1 cellular context compared by ENCODE assay signal in the genomic region with DNA sequence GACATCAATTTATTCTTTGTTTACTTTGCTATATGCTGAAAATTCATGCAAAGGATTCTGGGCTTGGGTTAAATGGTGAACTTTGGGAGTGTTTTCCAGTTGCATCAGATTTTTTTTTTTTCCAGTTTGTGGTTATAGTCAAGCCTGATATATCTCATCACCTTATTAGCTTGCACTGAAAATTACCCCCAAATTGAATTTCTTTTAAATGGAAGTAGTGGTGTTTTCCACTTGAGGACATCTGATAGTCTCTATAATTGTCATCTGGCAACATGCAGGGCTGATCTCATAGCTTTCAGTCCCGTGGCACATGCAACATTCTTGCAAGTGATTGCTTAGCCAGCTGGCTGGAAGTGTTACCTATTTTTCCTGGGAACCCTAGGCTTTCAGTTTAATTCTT.
TF ChIP-seq lines count a peak whose summit lies in the region.

No MANE protein-coding gene starts in this region.

TF ChIP-seq in HEK293, 187 proteins besides CTCF, POLR2A, EP300 and RAD21 (continued from another document and continues in another):
- TF ChIP-seq, protein P1, sequence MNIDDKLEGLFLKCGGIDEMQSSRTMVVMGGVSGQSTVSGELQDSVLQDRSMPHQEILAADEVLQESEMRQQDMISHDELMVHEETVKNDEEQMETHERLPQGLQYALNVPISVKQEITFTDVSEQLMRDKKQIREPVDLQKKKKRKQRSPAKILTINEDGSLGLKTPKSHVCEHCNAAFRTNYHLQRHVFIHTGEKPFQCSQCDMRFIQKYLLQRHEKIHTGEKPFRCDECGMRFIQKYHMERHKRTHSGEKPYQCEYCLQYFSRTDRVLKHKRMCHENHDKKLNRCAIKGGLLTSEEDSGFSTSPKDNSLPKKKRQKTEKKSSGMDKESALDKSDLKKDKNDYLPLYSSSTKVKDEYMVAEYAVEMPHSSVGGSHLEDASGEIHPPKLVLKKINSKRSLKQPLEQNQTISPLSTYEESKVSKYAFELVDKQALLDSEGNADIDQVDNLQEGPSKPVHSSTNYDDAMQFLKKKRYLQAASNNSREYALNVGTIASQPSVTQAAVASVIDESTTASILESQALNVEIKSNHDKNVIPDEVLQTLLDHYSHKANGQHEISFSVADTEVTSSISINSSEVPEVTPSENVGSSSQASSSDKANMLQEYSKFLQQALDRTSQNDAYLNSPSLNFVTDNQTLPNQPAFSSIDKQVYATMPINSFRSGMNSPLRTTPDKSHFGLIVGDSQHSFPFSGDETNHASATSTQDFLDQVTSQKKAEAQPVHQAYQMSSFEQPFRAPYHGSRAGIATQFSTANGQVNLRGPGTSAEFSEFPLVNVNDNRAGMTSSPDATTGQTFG (tag by site-specific recombination; IDR thresholded peaks at IDR 0.05; ENCODE audit: borderline replicate concordance), result no peak
- no peak for TF ChIP-seq ZNF24 (tag by site-specific recombination; IDR thresholded peaks at IDR 0.05)
- no peak for TF ChIP-seq ZNF560 (tag by site-specific recombination; IDR thresholded peaks at IDR 0.05; ENCODE audit: borderline replicate concordance)
- TF ChIP-seq, protein P2, sequence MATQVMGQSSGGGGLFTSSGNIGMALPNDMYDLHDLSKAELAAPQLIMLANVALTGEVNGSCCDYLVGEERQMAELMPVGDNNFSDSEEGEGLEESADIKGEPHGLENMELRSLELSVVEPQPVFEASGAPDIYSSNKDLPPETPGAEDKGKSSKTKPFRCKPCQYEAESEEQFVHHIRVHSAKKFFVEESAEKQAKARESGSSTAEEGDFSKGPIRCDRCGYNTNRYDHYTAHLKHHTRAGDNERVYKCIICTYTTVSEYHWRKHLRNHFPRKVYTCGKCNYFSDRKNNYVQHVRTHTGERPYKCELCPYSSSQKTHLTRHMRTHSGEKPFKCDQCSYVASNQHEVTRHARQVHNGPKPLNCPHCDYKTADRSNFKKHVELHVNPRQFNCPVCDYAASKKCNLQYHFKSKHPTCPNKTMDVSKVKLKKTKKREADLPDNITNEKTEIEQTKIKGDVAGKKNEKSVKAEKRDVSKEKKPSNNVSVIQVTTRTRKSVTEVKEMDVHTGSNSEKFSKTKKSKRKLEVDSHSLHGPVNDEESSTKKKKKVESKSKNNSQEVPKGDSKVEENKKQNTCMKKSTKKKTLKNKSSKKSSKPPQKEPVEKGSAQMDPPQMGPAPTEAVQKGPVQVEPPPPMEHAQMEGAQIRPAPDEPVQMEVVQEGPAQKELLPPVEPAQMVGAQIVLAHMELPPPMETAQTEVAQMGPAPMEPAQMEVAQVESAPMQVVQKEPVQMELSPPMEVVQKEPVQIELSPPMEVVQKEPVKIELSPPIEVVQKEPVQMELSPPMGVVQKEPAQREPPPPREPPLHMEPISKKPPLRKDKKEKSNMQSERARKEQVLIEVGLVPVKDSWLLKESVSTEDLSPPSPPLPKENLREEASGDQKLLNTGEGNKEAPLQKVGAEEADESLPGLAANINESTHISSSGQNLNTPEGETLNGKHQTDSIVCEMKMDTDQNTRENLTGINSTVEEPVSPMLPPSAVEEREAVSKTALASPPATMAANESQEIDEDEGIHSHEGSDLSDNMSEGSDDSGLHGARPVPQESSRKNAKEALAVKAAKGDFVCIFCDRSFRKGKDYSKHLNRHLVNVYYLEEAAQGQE (tag by site-specific recombination; IDR thresholded peaks at IDR 0.05), result no peak
- no peak for TF ChIP-seq ZNF184 (tag by site-specific recombination; IDR thresholded peaks at IDR 0.05)
- TF ChIP-seq ZNF843 (tag by site-specific recombination; IDR thresholded peaks at IDR 0.05), result no peak
- TF ChIP-seq, protein P3, sequence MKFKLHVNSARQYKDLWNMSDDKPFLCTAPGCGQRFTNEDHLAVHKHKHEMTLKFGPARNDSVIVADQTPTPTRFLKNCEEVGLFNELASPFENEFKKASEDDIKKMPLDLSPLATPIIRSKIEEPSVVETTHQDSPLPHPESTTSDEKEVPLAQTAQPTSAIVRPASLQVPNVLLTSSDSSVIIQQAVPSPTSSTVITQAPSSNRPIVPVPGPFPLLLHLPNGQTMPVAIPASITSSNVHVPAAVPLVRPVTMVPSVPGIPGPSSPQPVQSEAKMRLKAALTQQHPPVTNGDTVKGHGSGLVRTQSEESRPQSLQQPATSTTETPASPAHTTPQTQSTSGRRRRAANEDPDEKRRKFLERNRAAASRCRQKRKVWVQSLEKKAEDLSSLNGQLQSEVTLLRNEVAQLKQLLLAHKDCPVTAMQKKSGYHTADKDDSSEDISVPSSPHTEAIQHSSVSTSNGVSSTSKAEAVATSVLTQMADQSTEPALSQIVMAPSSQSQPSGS (tag by site-specific recombination; IDR thresholded peaks at IDR 0.05; ENCODE audit: low read depth), result 0 out of 2 replicates have a peak, but pooled peaks have one; percentile 11
- peak; percentile 36; the same call in 1 of the 2 replicates for TF ChIP-seq OSR2 (tag by site-specific recombination; IDR thresholded peaks at IDR 0.05)
- TF ChIP-seq, protein P4, sequence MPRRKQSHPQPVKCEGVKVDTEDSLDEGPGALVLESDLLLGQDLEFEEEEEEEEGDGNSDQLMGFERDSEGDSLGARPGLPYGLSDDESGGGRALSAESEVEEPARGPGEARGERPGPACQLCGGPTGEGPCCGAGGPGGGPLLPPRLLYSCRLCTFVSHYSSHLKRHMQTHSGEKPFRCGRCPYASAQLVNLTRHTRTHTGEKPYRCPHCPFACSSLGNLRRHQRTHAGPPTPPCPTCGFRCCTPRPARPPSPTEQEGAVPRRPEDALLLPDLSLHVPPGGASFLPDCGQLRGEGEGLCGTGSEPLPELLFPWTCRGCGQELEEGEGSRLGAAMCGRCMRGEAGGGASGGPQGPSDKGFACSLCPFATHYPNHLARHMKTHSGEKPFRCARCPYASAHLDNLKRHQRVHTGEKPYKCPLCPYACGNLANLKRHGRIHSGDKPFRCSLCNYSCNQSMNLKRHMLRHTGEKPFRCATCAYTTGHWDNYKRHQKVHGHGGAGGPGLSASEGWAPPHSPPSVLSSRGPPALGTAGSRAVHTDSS (tag by site-specific recombination; IDR thresholded peaks at IDR 0.05), result no peak
- TF ChIP-seq, protein P5, sequence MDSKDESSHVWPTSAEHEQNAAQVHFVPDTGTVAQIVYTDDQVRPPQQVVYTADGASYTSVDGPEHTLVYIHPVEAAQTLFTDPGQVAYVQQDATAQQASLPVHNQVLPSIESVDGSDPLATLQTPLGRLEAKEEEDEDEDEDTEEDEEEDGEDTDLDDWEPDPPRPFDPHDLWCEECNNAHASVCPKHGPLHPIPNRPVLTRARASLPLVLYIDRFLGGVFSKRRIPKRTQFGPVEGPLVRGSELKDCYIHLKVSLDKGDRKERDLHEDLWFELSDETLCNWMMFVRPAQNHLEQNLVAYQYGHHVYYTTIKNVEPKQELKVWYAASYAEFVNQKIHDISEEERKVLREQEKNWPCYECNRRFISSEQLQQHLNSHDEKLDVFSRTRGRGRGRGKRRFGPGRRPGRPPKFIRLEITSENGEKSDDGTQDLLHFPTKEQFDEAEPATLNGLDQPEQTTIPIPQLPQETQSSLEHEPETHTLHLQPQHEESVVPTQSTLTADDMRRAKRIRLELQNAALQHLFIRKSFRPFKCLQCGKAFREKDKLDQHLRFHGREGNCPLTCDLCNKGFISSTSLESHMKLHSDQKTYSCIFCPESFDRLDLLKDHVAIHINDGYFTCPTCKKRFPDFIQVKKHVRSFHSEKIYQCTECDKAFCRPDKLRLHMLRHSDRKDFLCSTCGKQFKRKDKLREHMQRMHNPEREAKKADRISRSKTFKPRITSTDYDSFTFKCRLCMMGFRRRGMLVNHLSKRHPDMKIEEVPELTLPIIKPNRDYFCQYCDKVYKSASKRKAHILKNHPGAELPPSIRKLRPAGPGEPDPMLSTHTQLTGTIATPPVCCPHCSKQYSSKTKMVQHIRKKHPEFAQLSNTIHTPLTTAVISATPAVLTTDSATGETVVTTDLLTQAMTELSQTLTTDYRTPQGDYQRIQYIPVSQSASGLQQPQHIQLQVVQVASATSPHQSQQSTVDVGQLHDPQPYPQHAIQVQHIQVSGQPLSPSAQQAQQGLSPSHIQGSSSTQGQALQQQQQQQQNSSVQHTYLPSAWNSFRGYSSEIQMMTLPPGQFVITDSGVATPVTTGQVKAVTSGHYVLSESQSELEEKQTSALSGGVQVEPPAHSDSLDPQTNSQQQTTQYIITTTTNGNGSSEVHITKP (tag by site-specific recombination; IDR thresholded peaks at IDR 0.05), result peak; percentile 49; the same call in 1 of the 2 replicates
- TF ChIP-seq ZBTB21 (tag by site-specific recombination; IDR thresholded peaks at IDR 0.05), result peak; percentile 47; the same call in 1 of the 2 replicates
- TF ChIP-seq, protein P6, sequence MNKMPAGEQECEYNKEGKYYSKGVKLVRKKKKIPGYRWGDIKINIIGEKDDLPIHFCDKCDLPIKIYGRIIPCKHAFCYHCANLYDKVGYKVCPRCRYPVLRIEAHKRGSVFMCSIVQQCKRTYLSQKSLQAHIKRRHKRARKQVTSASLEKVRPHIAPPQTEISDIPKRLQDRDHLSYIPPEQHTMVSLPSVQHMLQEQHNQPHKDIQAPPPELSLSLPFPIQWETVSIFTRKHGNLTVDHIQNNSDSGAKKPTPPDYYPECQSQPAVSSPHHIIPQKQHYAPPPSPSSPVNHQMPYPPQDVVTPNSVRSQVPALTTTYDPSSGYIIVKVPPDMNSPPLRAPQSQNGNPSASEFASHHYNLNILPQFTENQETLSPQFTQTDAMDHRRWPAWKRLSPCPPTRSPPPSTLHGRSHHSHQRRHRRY (tag by site-specific recombination; IDR thresholded peaks at IDR 0.05), result no peak
- TF ChIP-seq HOXD13 (CRISPR knock-in tag; IDR thresholded peaks at IDR 0.05; ENCODE audit: borderline replicate concordance), result no peak
- TF ChIP-seq, protein P7, sequence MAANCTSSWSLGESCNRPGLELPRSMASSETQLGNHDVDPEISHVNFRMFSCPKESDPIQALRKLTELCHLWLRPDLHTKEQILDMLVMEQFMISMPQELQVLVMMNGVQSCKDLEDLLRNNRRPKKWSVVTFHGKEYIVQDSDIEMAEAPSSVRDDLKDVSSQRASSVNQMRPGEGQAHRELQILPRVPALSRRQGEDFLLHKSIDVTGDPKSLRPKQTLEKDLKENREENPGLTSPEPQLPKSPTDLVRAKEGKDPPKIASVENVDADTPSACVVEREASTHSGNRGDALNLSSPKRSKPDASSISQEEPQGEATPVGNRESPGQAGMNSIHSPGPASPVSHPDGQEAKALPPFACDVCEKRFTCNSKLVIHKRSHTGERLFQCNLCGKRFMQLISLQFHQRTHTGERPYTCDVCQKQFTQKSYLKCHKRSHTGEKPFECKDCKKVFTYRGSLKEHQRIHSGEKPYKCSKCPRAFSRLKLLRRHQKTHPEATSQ (tag by site-specific recombination; IDR thresholded peaks at IDR 0.05), result no peak
- no peak for TF ChIP-seq ZNF529 (tag by site-specific recombination; IDR thresholded peaks at IDR 0.05; ENCODE audit: insufficient replicate concordance)
- no peak for TF ChIP-seq ZNF558 (tag by site-specific recombination; IDR thresholded peaks at IDR 0.05)
- TF ChIP-seq ZNF274 (IDR thresholded peaks at IDR 0.05; ENCODE audit: low read length), result no peak
- TF ChIP-seq ZNF274 (tag by site-specific recombination; IDR thresholded peaks at IDR 0.05; ENCODE audit: borderline replicate concordance), result no peak
- no peak for TF ChIP-seq ZNF776 (tag by site-specific recombination; IDR thresholded peaks at IDR 0.05; ENCODE audit: borderline replicate concordance)
- no peak for TF ChIP-seq ZNF501 (tag by site-specific recombination; IDR thresholded peaks at IDR 0.05)
- TF ChIP-seq, protein P8, sequence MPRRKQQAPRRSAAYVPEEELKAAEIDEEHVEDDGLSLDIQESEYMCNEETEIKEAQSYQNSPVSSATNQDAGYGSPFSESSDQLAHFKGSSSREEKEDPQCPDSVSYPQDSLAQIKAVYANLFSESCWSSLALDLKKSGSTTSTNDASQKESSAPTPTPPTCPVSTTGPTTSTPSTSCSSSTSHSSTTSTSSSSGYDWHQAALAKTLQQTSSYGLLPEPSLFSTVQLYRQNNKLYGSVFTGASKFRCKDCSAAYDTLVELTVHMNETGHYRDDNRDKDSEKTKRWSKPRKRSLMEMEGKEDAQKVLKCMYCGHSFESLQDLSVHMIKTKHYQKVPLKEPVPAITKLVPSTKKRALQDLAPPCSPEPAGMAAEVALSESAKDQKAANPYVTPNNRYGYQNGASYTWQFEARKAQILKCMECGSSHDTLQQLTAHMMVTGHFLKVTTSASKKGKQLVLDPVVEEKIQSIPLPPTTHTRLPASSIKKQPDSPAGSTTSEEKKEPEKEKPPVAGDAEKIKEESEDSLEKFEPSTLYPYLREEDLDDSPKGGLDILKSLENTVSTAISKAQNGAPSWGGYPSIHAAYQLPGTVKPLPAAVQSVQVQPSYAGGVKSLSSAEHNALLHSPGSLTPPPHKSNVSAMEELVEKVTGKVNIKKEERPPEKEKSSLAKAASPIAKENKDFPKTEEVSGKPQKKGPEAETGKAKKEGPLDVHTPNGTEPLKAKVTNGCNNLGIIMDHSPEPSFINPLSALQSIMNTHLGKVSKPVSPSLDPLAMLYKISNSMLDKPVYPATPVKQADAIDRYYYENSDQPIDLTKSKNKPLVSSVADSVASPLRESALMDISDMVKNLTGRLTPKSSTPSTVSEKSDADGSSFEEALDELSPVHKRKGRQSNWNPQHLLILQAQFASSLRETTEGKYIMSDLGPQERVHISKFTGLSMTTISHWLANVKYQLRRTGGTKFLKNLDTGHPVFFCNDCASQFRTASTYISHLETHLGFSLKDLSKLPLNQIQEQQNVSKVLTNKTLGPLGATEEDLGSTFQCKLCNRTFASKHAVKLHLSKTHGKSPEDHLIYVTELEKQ (tag by site-specific recombination; IDR thresholded peaks at IDR 0.05; ENCODE audit: borderline replicate concordance), result no peak
- TF ChIP-seq, protein P9, sequence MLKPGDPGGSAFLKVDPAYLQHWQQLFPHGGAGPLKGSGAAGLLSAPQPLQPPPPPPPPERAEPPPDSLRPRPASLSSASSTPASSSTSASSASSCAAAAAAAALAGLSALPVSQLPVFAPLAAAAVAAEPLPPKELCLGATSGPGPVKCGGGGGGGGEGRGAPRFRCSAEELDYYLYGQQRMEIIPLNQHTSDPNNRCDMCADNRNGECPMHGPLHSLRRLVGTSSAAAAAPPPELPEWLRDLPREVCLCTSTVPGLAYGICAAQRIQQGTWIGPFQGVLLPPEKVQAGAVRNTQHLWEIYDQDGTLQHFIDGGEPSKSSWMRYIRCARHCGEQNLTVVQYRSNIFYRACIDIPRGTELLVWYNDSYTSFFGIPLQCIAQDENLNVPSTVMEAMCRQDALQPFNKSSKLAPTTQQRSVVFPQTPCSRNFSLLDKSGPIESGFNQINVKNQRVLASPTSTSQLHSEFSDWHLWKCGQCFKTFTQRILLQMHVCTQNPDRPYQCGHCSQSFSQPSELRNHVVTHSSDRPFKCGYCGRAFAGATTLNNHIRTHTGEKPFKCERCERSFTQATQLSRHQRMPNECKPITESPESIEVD (tag by site-specific recombination; IDR thresholded peaks at IDR 0.05), result peak; percentile 82
- TF ChIP-seq ZEB2 (tag by site-specific recombination; IDR thresholded peaks at IDR 0.05), result peak; percentile 75
- TF ChIP-seq YY1 (tag by site-specific recombination; IDR thresholded peaks at IDR 0.05), result no peak
- TF ChIP-seq, protein P10, sequence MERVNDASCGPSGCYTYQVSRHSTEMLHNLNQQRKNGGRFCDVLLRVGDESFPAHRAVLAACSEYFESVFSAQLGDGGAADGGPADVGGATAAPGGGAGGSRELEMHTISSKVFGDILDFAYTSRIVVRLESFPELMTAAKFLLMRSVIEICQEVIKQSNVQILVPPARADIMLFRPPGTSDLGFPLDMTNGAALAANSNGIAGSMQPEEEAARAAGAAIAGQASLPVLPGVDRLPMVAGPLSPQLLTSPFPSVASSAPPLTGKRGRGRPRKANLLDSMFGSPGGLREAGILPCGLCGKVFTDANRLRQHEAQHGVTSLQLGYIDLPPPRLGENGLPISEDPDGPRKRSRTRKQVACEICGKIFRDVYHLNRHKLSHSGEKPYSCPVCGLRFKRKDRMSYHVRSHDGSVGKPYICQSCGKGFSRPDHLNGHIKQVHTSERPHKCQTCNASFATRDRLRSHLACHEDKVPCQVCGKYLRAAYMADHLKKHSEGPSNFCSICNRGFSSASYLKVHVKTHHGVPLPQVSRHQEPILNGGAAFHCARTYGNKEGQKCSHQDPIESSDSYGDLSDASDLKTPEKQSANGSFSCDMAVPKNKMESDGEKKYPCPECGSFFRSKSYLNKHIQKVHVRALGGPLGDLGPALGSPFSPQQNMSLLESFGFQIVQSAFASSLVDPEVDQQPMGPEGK (tag by site-specific recombination; IDR thresholded peaks at IDR 0.05), result peak; percentile 57
- no peak for TF ChIP-seq ZNF548 (tag by site-specific recombination; IDR thresholded peaks at IDR 0.05)
- peak; percentile 19; the same call in 1 of the 2 replicates for TF ChIP-seq ZBTB17 (tag by site-specific recombination; IDR thresholded peaks at IDR 0.05)
